ENCODE assay signal across 22 cellular contexts in the genomic region with DNA sequence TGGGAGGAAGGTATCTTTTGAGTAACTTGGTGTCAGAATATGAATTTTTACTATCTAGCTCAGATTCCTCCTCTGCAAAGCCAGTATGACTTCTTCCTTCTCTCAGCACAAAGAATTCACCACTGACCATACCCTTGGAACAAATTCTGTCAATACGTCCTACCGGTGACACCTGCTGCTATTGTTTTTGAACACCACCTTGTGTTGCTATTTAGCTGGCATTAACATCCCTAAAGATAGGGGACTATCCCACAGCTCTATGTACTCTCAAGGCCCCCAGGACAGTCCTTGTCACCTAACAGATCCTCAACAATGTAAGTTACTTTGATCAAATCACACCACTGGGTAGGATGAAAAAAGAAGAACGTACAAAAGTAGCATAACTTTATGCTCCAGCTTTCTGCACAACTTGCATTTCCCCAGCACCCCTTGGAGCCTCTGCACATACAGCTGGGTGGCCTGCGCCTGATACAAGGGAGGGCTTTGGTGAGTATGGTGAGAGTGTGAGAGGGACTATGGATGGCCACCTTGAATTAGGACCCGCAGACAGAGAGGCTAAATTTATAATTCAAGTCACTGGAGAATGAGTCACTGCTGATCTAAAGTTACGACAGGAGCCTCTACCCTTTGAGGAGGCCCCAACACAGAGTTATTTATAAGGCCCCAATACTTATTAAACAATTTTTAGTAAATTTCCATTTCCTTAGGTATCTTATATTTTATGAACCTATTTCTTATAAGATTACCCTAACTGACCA.
"Had no signal": no experiment of that assay in that cellular context is flagged by ENCODE, and none has a peak within 500 bp of the region (broad histone marks: within the 10 kb centered on the region; RNA-seq: fewer than 3 reads in every experiment).

No MANE protein-coding gene starts in this region.

- H3K4me3 Mint-ChIP-seq: activated CD4-positive, alpha-beta memory T cell treated with anti-CD3 and anti-CD28 coated beads, Interleukin-2, amount 10 ng/mL, durations not matched to agents 7 days and 5 days; activated CD8-positive, alpha-beta memory T cell treated with anti-CD3 and anti-CD28 coated beads, Interleukin-2, amount 10 ng/mL, durations not matched to agents 7 days and 5 days; activated naive CD8-positive, alpha-beta T cell treated with anti-CD3 and anti-CD28 coated beads, Interleukin-2, amount 10 ng/mL, durations not matched to agents 7 days and 5 days; activated T-helper 17 cell treated with anti-CD3 and anti-CD28 coated beads, Interleukin-2, amount 50 U/mL, for 72 hours had no signal

- ATAC-seq: activated CD8-positive, alpha-beta memory T cell treated with anti-CD3 and anti-CD28 coated beads, Interleukin-2, amount 10 ng/mL, durations not matched to agents 7 days and 5 days; activated T-helper 17 cell treated with anti-CD3 and anti-CD28 coated beads, Interleukin-2, amount 50 U/mL, for 72 hours; left lung; pancreas had no signal

- H3K36me3 ChIP-seq: cardiac muscle cell, left lung, pancreas, stomach, upper lobe of left lung had no signal

- H3K27ac ChIP-seq: cardiac muscle cell, left lung, pancreas, skin epidermis, stomach, testis, upper lobe of left lung had no signal

- H3K9me3 ChIP-seq: left lung, pancreas, stomach, testis, upper lobe of left lung had no signal

- H3K36me3 Mint-ChIP-seq: activated CD8-positive, alpha-beta memory T cell treated with anti-CD3 and anti-CD28 coated beads, Interleukin-2, amount 10 ng/mL, durations not matched to agents 7 days and 5 days had no signal

- DNase-seq: activated CD4-positive, alpha-beta memory T cell treated with anti-CD3 and anti-CD28 coated beads, Interleukin-2, amount 10 ng/mL, durations not matched to agents 7 days and 5 days; activated CD4-positive, alpha-beta T cell treated with anti-CD3 and anti-CD28 coated beads for 48 hours; activated CD4-positive, CD25-positive, alpha-beta regulatory T cell; activated CD8-positive, alpha-beta memory T cell treated with anti-CD3 and anti-CD28 coated beads, Interleukin-2, amount 10 ng/mL, durations not matched to agents 7 days and 5 days; activated naive CD4-positive, alpha-beta T cell; activated naive CD8-positive, alpha-beta T cell treated with anti-CD3 and anti-CD28 coated beads, Interleukin-2, amount 10 ng/mL, durations not matched to agents 7 days and 5 days; activated T-cell treated with anti-CD3 and anti-CD28 coated beads, Interleukin-2, amount 50 U/mL, for 1 hour; amygdala; foreskin melanocyte; left lung; mammary epithelial cell; midbrain; pancreas; stimulated activated CD4-positive, alpha-beta T cell treated with anti-CD3 and anti-CD28 coated beads, Interleukin-4, amount 100 ng/mL, for 1 hour; stomach; T-helper 1 cell; T-helper 9 cell; testis; upper lobe of left lung had no signal

- FAIRE-seq: pancreas had no signal

- H3K9me3 Mint-ChIP-seq: activated naive CD8-positive, alpha-beta T cell treated with anti-CD3 and anti-CD28 coated beads, Interleukin-2, amount 10 ng/mL, durations not matched to agents 7 days and 5 days; activated T-helper 17 cell treated with anti-CD3 and anti-CD28 coated beads, Interleukin-2, amount 50 U/mL, for 72 hours had no signal

- H3K4me1 ChIP-seq: pancreas, testis had no signal

- H3K4me3 ChIP-seq: cardiac muscle cell, left lung, pancreas, skin epidermis, stomach, testis, upper lobe of left lung had no signal

- H3K27ac Mint-ChIP-seq: activated CD4-positive, alpha-beta memory T cell treated with anti-CD3 and anti-CD28 coated beads, Interleukin-2, amount 10 ng/mL, durations not matched to agents 7 days and 5 days; activated CD8-positive, alpha-beta memory T cell treated with anti-CD3 and anti-CD28 coated beads, Interleukin-2, amount 10 ng/mL, durations not matched to agents 7 days and 5 days; activated naive CD8-positive, alpha-beta T cell treated with anti-CD3 and anti-CD28 coated beads, Interleukin-2, amount 10 ng/mL, durations not matched to agents 7 days and 5 days; activated T-helper 17 cell treated with anti-CD3 and anti-CD28 coated beads, Interleukin-2, amount 50 U/mL, for 72 hours had no signal

- H3K27me3 ChIP-seq: cardiac muscle cell, left lung, pancreas, stomach, testis, upper lobe of left lung had no signal

- H3K27me3 Mint-ChIP-seq: activated CD4-positive, alpha-beta memory T cell treated with anti-CD3 and anti-CD28 coated beads, Interleukin-2, amount 10 ng/mL, durations not matched to agents 7 days and 5 days; activated T-helper 17 cell treated with anti-CD3 and anti-CD28 coated beads, Interleukin-2, amount 50 U/mL, for 72 hours had no signal
